In genomic region chr2:28377984-28378678, GRCh38 we compare ENCODE assay signal across 1 cellular context.
TF ChIP-seq lines count a peak whose summit lies in the region.

No MANE protein-coding gene starts in this region.

TF ChIP-seq in HepG2, 621 proteins besides CTCF, POLR2A, EP300 and RAD21 (continued from another document):
- TF ChIP-seq KLF11 (CRISPR knock-in tag; IDR thresholded peaks at IDR 0.05) (no peak), FOXA1 (IDR thresholded peaks at IDR 0.05) (no peak), FOXA1 (CRISPR knock-in tag; IDR thresholded peaks at IDR 0.05) (no peak), ZSCAN20 (CRISPR knock-in tag; IDR thresholded peaks at IDR 0.05; ENCODE audit: borderline replicate concordance) (no peak), GATA4 (IDR thresholded peaks at IDR 0.05; ENCODE audit: borderline replicate concordance, low read depth) (no peak), WIZ (CRISPR knock-in tag; IDR thresholded peaks at IDR 0.05) (no peak), ZBTB42 (CRISPR knock-in tag; IDR thresholded peaks at IDR 0.05) (no peak), ZNF430 (CRISPR knock-in tag; IDR thresholded peaks at IDR 0.05) (no peak), DRAP1 (CRISPR knock-in tag; IDR thresholded peaks at IDR 0.05) (no peak), FOXK1 (CRISPR knock-in tag; IDR thresholded peaks at IDR 0.05; ENCODE audit: borderline replicate concordance, low read depth) (no peak), ZSCAN31 (CRISPR knock-in tag; IDR thresholded peaks at IDR 0.05; ENCODE audit: low read depth) (no peak), IKZF4 (CRISPR knock-in tag; IDR thresholded peaks at IDR 0.05; ENCODE audit: borderline replicate concordance, low read depth, not compliant biosample characterization) (peak; percentile 38), KDM5B (CRISPR knock-in tag; IDR thresholded peaks at IDR 0.05; ENCODE audit: borderline replicate concordance) (peak; percentile 18; the same call in 1 of the 2 replicates), SALL1 (CRISPR knock-in tag; IDR thresholded peaks at IDR 0.05) (0 out of 2 replicates have a peak, but pooled peaks have one; percentile 8), GMEB2 (CRISPR knock-in tag; IDR thresholded peaks at IDR 0.05; ENCODE audit: low read depth) (no peak)
